15 cellular contexts compared by ENCODE assay signal in the genomic region with DNA sequence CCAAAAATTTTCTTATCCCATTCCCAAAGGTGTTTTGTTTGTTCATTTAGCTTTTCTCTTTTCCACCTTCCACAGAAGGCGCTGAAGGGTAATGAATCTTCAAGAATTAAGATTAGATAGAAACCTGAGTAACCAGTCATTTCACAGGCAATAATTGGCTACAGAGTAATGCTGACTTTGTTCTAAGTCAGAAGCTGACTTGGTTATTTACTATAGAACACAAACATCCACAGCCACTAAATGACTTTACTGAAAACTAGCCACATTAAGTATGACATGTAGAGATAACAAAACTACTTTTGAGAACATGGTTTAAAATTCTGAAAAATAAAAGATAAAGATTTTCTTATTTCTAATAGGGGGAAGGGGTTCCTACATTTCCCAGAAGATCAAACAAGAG. TPM values are rescaled to one million over a fixed set of nuclear protein-coding genes. Genes with fewer than 3 reads are reported as not detected.
"Had no signal": no experiment of that assay in that cellular context is flagged by ENCODE, and none has a peak within 500 bp of the region (broad histone marks: within the 10 kb centered on the region; RNA-seq: fewer than 3 reads in every experiment).

No MANE protein-coding gene starts in this region.

- H3K27ac Mint-ChIP-seq: memory B cell, nephron progenitor cell had no signal

- ATAC-seq: heart left ventricle; left lung; stimulated activated naive CD8-positive, alpha-beta T cell treated with anti-CD3 and anti-CD28 coated beads, Interleukin-15, amount 100 ng/mL, for 72 hours had no signal

- H3K4me3 ChIP-seq: heart left ventricle, left lung, sigmoid colon, thyroid gland had no signal

- H3K9me3 Mint-ChIP-seq: activated naive CD4-positive, alpha-beta T cell treated with anti-CD3 and anti-CD28 coated beads, Interleukin-2, amount 50 U/mL, for 72 hours; memory B cell; nephron progenitor cell; stimulated activated naive CD8-positive, alpha-beta T cell treated with anti-CD3 and anti-CD28 coated beads, Interleukin-15, amount 100 ng/mL, for 72 hours had no signal

- H3K4me3 Mint-ChIP-seq: memory B cell; nephron progenitor cell; stimulated activated naive CD8-positive, alpha-beta T cell treated with anti-CD3 and anti-CD28 coated beads, Interleukin-15, amount 100 ng/mL, for 72 hours had no signal

- H3K27me3 Mint-ChIP-seq: memory B cell; stimulated activated naive CD8-positive, alpha-beta T cell treated with anti-CD3 and anti-CD28 coated beads, Interleukin-15, amount 100 ng/mL, for 72 hours had no signal

- H3K27me3 ChIP-seq: heart left ventricle, left lung, sigmoid colon, thyroid gland had no signal

- H3K9me3 ChIP-seq: heart left ventricle, left lung, sigmoid colon, SK-N-SH, thyroid gland had no signal

- H3K27ac ChIP-seq: heart left ventricle, left lung, sigmoid colon, thyroid gland had no signal

- DNase-seq: activated effector memory CD4-positive, alpha-beta T cell treated with anti-CD3 and anti-CD28 coated beads, Interleukin-2, amount 50 U/mL, for 16 hours; activated T-cell treated with anti-CD3 and anti-CD28 coated beads for 4 hours; anterior cingulate cortex; foreskin melanocyte; heart left ventricle; left lung; nephron progenitor cell; sigmoid colon; SK-N-SH; stimulated activated CD4-positive, alpha-beta T cell treated with anti-CD3 and anti-CD28 coated beads, Interleukin-12 subunit alpha, Interleukin-12 subunit beta, amount 100 ng/mL, for 4 hours; stimulated activated naive CD8-positive, alpha-beta T cell treated with anti-CD3 and anti-CD28 coated beads, Interleukin-15, amount 100 ng/mL, for 72 hours; thyroid gland had no signal

RNA-seq across cellular contexts. Expression of gene GPR15, which starts 16.8 kb away (rescaled TPM):
- total RNA-seq: heart left ventricle, osteocyte, thyroid gland had no signal

RNA-seq across cellular contexts. Expression of gene OR5K2, which starts 17.5 kb away (rescaled TPM):
- total RNA-seq: activated naive CD4-positive, alpha-beta T cell treated with anti-CD3 and anti-CD28 coated beads, Interleukin-2, amount 50 U/mL, for 72 hours; heart left ventricle; left lung; osteocyte; sigmoid colon; thyroid gland had no signal

RNA-seq across cellular contexts. Expression of gene OR5K1, which starts 51.9 kb away (rescaled TPM):
- total RNA-seq: activated naive CD4-positive, alpha-beta T cell treated with anti-CD3 and anti-CD28 coated beads, Interleukin-2, amount 50 U/mL, for 72 hours; heart left ventricle; left lung; osteocyte; sigmoid colon; thyroid gland had no signal
